ENCODE assay signal across 19 cellular contexts in genomic region chr7:91306266-91306665, GRCh38.
"Had no signal": no experiment of that assay in that cellular context is flagged by ENCODE, and none has a peak within 500 bp of the region (broad histone marks: within the 10 kb centered on the region; RNA-seq: fewer than 3 reads in every experiment).

No MANE protein-coding gene starts in this region.

- H3K27ac Mint-ChIP-seq: dendritic cell treated with granulocyte-macrophage colony-stimulating factor and Interleukin-4, amounts not matched to agents 40 ng/mL and 50 ng/mL, for 4 days; effector memory CD8-positive, alpha-beta T cell; nephron; stimulated activated naive B cell treated with anti-CD40 and anti-IgM and Interleukin-4, amounts not matched to agents 10 μg/mL and 1 μg/mL and 100 μg/mL, for 72 hours; stimulated activated naive CD8-positive, alpha-beta T cell treated with anti-CD3 and anti-CD28 coated beads, Interleukin-15, amount 100 ng/mL, for 72 hours had no signal

- ATAC-seq: effector memory CD8-positive, alpha-beta T cell; heart right ventricle; right lobe of liver; stimulated activated naive B cell treated with anti-CD40 and anti-IgM and Interleukin-4, amounts not matched to agents 10 μg/mL and 1 μg/mL and 100 μg/mL, for 72 hours; stimulated activated naive CD8-positive, alpha-beta T cell treated with anti-CD3 and anti-CD28 coated beads, Interleukin-15, amount 100 ng/mL, for 72 hours had no signal

- H3K36me3 Mint-ChIP-seq: naive B cell; stimulated activated naive B cell treated with anti-CD40 and anti-IgM and Interleukin-4, amounts not matched to agents 10 μg/mL and 1 μg/mL and 100 μg/mL, for 72 hours had no signal

- H3K36me3 ChIP-seq: heart right ventricle, prostate gland, right lobe of liver, transverse colon had no signal

- H3K4me3 Mint-ChIP-seq: dendritic cell treated with granulocyte-macrophage colony-stimulating factor and Interleukin-4, amounts not matched to agents 40 ng/mL and 50 ng/mL, for 4 days; effector memory CD8-positive, alpha-beta T cell; naive B cell; nephron; stimulated activated naive B cell treated with anti-CD40 and anti-IgM and Interleukin-4, amounts not matched to agents 10 μg/mL and 1 μg/mL and 100 μg/mL, for 72 hours; stimulated activated naive CD8-positive, alpha-beta T cell treated with anti-CD3 and anti-CD28 coated beads, Interleukin-15, amount 100 ng/mL, for 72 hours had no signal

- H3K4me1 Mint-ChIP-seq: naive B cell; nephron; stimulated activated naive B cell treated with anti-CD40 and anti-IgM and Interleukin-4, amounts not matched to agents 10 μg/mL and 1 μg/mL and 100 μg/mL, for 72 hours; stimulated activated naive CD8-positive, alpha-beta T cell treated with anti-CD3 and anti-CD28 coated beads, Interleukin-15, amount 100 ng/mL, for 72 hours had no signal

- H3K9me3 Mint-ChIP-seq: effector memory CD8-positive, alpha-beta T cell; stimulated activated naive B cell treated with anti-CD40 and anti-IgM and Interleukin-4, amounts not matched to agents 10 μg/mL and 1 μg/mL and 100 μg/mL, for 72 hours; stimulated activated naive CD8-positive, alpha-beta T cell treated with anti-CD3 and anti-CD28 coated beads, Interleukin-15, amount 100 ng/mL, for 72 hours had no signal

- DNase-seq: effector memory CD8-positive, alpha-beta T cell; erythroblast; heart right ventricle; hypothalamus; kidney glomerular epithelial cell; mesendoderm; naive B cell; occipital lobe; right lobe of liver; stimulated activated CD4-positive, alpha-beta T cell treated with anti-CD3 and anti-CD28 coated beads, Interleukin-2, amount 100 ng/mL, for 24 hours; stimulated activated CD4-positive, alpha-beta T cell treated with anti-CD3 and anti-CD28 coated beads, Interleukin-4, amount 100 ng/mL, for 4 hours; stimulated activated naive B cell treated with anti-CD40 and anti-IgM and Interleukin-4, amounts not matched to agents 10 μg/mL and 1 μg/mL and 100 μg/mL, for 72 hours; stimulated activated naive CD8-positive, alpha-beta T cell treated with anti-CD3 and anti-CD28 coated beads, Interleukin-15, amount 100 ng/mL, for 72 hours; testis; transverse colon had no signal

- H3K4me3 ChIP-seq: heart right ventricle, prostate gland, right lobe of liver, testis, transverse colon had no signal

- H3K27me3 ChIP-seq: heart right ventricle, right lobe of liver, testis, transverse colon had no signal

- H3K27me3 Mint-ChIP-seq: dendritic cell treated with granulocyte-macrophage colony-stimulating factor and Interleukin-4, amounts not matched to agents 40 ng/mL and 50 ng/mL, for 4 days; effector memory CD8-positive, alpha-beta T cell; stimulated activated naive CD8-positive, alpha-beta T cell treated with anti-CD3 and anti-CD28 coated beads, Interleukin-15, amount 100 ng/mL, for 72 hours had no signal

- H3K27ac ChIP-seq: heart right ventricle, parathyroid adenoma, prostate gland, right lobe of liver, testis, transverse colon had no signal
